Comparison of ENCODE assay signal across 15 cellular contexts in the genomic region with DNA sequence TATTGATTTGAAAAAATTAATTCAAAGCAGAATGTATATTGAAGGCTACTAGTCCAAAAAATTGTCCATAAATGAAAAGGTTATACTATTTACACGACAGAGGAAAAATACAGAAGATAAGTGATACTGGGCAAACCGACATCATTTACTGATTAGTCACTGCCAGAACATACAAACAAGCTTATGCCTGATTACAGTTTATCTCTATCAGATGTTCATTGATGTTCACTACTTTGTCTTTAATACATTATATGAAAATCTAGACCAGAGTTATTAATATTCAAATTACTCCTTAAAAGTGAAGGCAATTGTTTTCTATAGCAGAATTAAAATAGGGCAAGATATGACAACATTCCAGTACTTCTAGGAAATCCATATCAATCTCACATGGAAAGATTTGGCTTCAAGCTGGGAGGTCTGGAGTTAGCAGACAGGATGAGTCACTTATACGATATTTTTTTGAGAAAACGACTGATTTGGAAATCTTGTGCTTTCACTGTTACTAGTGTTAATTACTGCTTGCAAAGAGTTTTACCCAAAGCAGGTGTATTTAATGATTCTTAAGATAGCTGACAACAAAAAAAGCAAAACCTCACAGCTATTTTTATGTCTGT. TPM values are rescaled to one million over a fixed set of nuclear protein-coding genes. Genes with fewer than 3 reads are reported as not detected.
DNase-seq lines count a peak whose midpoint lies in the region; TF ChIP-seq lines count a peak whose summit lies in the region.
"Had no signal": no experiment of that assay in that cellular context is flagged by ENCODE, and none has a peak within 500 bp of the region (broad histone marks: within the 10 kb centered on the region; RNA-seq: fewer than 3 reads in every experiment).

No MANE protein-coding gene starts in this region.

- H3K4me3 ChIP-seq in fibroblast of the aortic adventitia (ENCODE audit: low read depth, low read length) (no peak overlapping the region), smooth muscle cell (no peak overlapping the region)
- H3K4me3 ChIP-seq: ascending aorta, tibial artery had no signal

- no peak overlapping the region for H3K27ac ChIP-seq in smooth muscle cell (ENCODE audit: low read depth)
- H3K27ac ChIP-seq: ascending aorta, tibial artery had no signal

- DNase-seq in DMS53 (lab: John Stamatoyannopoulos, UW) (peak; percentile 10), DMS53 treated with DMSO at 0.1 percent for 48 hours (lab: John Stamatoyannopoulos, UW; ENCODE audit: unreplicated experiment) (no peak), SW480 (ENCODE audit: low spot score) (peak; percentile 7), fibroblast of the aortic adventitia (ENCODE audit: low read depth) (peak; percentile 74), smooth muscle cell (lab: John Stamatoyannopoulos, UW; ENCODE audit: unreplicated experiment) (no peak), midbrain (lab: John Stamatoyannopoulos, UW) (no peak), D341Med (ENCODE audit: low spot score) (no peak)
- DNase-seq in activated CD4-positive, CD25-positive, alpha-beta regulatory T cell (lab: John Stamatoyannopoulos, UW), result no peak
- DNase-seq: 8988T; Calu3; effector memory CD4-positive, alpha-beta T cell; Kasumi-1; stimulated activated CD4-positive, alpha-beta T cell treated with anti-CD3 and anti-CD28 coated beads, Interleukin-12 subunit alpha, Interleukin-12 subunit beta, amount 100 ng/mL, for 4 hours; tibial artery had no signal

- H3K9me3 ChIP-seq in smooth muscle cell (replicated peaks; ENCODE audit: low read depth), result no peaks in the 10 kb centered on the region
- H3K9me3 ChIP-seq: ascending aorta, tibial artery had no signal

- no peaks in the 10 kb centered on the region for H3F3A ChIP-seq in smooth muscle cell (ENCODE audit: low read depth)

- H4K20me1 ChIP-seq in smooth muscle cell (ENCODE audit: low read depth), result no peaks in the 10 kb centered on the region

- no peaks in the 10 kb centered on the region for H3K79me2 ChIP-seq in smooth muscle cell (ENCODE audit: low read depth)

- WGBS in smooth muscle cell (ENCODE audit: low lambda C conversion rate), result 3% methylated on average over 4 of the region's 4 CpGs

- no peaks in the 10 kb centered on the region for H3K36me3 ChIP-seq in smooth muscle cell (ENCODE audit: low read depth)
- H3K36me3 ChIP-seq: ascending aorta, tibial artery had no signal

- no peaks in the 10 kb centered on the region for H3K27me3 ChIP-seq in smooth muscle cell (ENCODE audit: low read depth)
- H3K27me3 ChIP-seq: ascending aorta, tibial artery had no signal

- H2AFZ ChIP-seq in smooth muscle cell (ENCODE audit: low read depth), result no peak overlapping the region

- no peak for TF ChIP-seq CTCF in fibroblast of the aortic adventitia (IDR thresholded peaks at IDR 0.05; ENCODE audit: insufficient read depth, low read length)
- no peak for TF ChIP-seq CTCF in smooth muscle cell (IDR thresholded peaks at IDR 0.05; ENCODE audit: borderline replicate concordance, insufficient read depth, poor library complexity, severe bottlenecking)

- no peak overlapping the region for H3K9ac ChIP-seq in smooth muscle cell (ENCODE audit: low read depth)

- no peaks in the 10 kb centered on the region for H3K4me1 ChIP-seq in smooth muscle cell (ENCODE audit: low read depth)
- H3K4me1 ChIP-seq: ascending aorta had no signal

- H3K4me2 ChIP-seq in smooth muscle cell, result peak overlapping the region; percentile 15

RNA-seq across cellular contexts. Expression of a gene that starts 31.8 kb away (rescaled TPM):
- total RNA-seq in fibroblast of the aortic adventitia (ENCODE audit: low replicate concordance), result 2.7 TPM in 1 of 2 replicates, not detected in the other
- total RNA-seq in smooth muscle cell, result 18.7 and 20.0 TPM in 2 replicates
- polyA plus RNA-seq in smooth muscle cell, result 0.97 and 13.1 TPM in 2 replicates

Comparison
In these comparisons a context has a peak if more than half of its experiments do, and no peak if none do; other contexts are left out.
1. DNase-seq: peak in DMS53 (single experiment), SW480 (single experiment) and fibroblast of the aortic adventitia (single experiment); none in DMS53 treated with DMSO at 0.1 percent for 48 hours (single experiment), smooth muscle cell (single experiment), midbrain (single experiment), D341Med (single experiment) and activated CD4-positive, CD25-positive, alpha-beta regulatory T cell (0 of 4).